In genomic region chr15:27906802-27907201, GRCh38 we compare ENCODE assay signal across 26 cellular contexts.
"Had no signal": no experiment of that assay in that cellular context is flagged by ENCODE, and none has a peak within 500 bp of the region (broad histone marks: within the 10 kb centered on the region; RNA-seq: fewer than 3 reads in every experiment).

No MANE protein-coding gene starts in this region.

- ATAC-seq: activated naive CD4-positive, alpha-beta T cell treated with anti-CD3 and anti-CD28 coated beads, Interleukin-2, amount 50 U/mL, for 72 hours; activated naive CD8-positive, alpha-beta T cell treated with anti-CD3 and anti-CD28 coated beads, Interleukin-2, amount 50 U/mL, for 24 hours; activated T-cell treated with anti-CD3 and anti-CD28 coated beads, Interleukin-2, amount 50 U/mL, for 4 hours; body of pancreas; T-cell had no signal

- H3K27ac ChIP-seq: ascending aorta, body of pancreas, Peyer's patch had no signal

- DNase-seq: activated B cell treated with CpG ODN at 0.5 μM for 24 hours; activated CD4-positive, alpha-beta T cell treated with anti-CD3 and anti-CD28 coated beads for 1 hour; activated CD4-positive, alpha-beta T cell treated with anti-CD3 and anti-CD28 coated beads, Interleukin-2, amount 10 ng/mL, durations not matched to agents 24 days and 14 days; activated CD4-positive, alpha-beta T cell treated with anti-CD3 and anti-CD28 coated beads, Interleukin-2, amount 50 U/mL, for 48 hours; activated effector memory CD4-positive, alpha-beta T cell treated with anti-CD3 and anti-CD28 coated beads, Interleukin-2, amount 50 U/mL, for 16 hours; activated naive CD4-positive, alpha-beta T cell treated with Interleukin-2 at 50 U/mL for 16 hours; activated naive CD8-positive, alpha-beta T cell treated with anti-CD3 and anti-CD28 coated beads, Interleukin-2, amount 50 U/mL, for 24 hours; activated T-cell treated with anti-CD3 and anti-CD28 coated beads, Interleukin-2, amount 50 U/mL, for 4 hours; amniotic stem cell; body of pancreas; KG1; NCI-H1048; NCI-H146; NCI-H187 treated with DMSO at 0.1 percent for 48 hours; NCI-H226; NCI-H526; NCI-H82; NK-92 treated with Interleukin-12 subunit alpha and Interleukin-12 subunit beta, amount 100 ng/mL, for 24 hours; Peyer's patch; SHP77 treated with DMSO at 0.1 percent for 48 hours; T-cell; T-helper 2 cell; T1000 had no signal

- H3K36me3 ChIP-seq: ascending aorta, Peyer's patch had no signal

- H3K4me1 ChIP-seq: ascending aorta, body of pancreas, Peyer's patch had no signal

- H3K4me3 ChIP-seq: ascending aorta, body of pancreas, Peyer's patch had no signal

- FAIRE-seq: TTC549 had no signal

- H3K9me3 ChIP-seq: ascending aorta, body of pancreas had no signal

- H3K27me3 ChIP-seq: ascending aorta, body of pancreas, Peyer's patch had no signal
